29 cellular contexts compared by ENCODE assay signal in the genomic region with DNA sequence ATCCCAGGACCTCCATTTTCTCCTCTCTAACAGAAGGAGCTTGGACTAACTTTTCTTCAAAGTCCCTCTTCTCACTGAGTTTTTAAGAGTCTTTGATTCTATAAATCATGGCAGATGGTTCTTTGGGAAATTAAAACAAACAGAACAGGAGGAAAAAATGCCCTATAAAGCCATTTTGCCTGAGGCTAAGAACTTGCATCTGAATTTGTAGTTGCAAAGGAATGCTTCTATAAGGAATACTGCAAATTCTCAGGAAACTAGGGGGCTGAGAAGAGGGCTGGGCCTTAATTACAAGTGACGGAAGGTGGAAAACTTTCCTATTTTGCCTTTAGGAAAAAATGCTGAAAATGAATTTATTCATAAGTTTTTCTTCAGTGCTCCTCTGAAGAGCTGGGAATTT.
DNase-seq lines count a peak whose midpoint lies in the region; ATAC-seq, FAIRE-seq and TF ChIP-seq lines count a peak whose summit lies in the region.
"Had no signal": no experiment of that assay in that cellular context is flagged by ENCODE, and none has a peak within 500 bp of the region (broad histone marks: within the 10 kb centered on the region; RNA-seq: fewer than 3 reads in every experiment).

No MANE protein-coding gene starts in this region.

- H3K4me1 Mint-ChIP-seq in HFFc6 (ENCODE audit: low read depth) = peaks cover 59% of the 10 kb centered on the region
- H3K4me1 Mint-ChIP-seq: B cell; CD14-positive monocyte; CD8-positive, alpha-beta memory T cell had no signal

- dilution Hi-C loops in keratinocyte (cut with MboI; ENCODE audit: extremely low pct_ligation_motif_present, low sequenced_read_pairs) = no loop called here

- FAIRE-seq in keratinocyte (lab: Jason Lieb, UNC) = peak; percentile 5
- FAIRE-seq: HepG2, K562 had no signal

- no peaks in the 10 kb centered on the region for H3K79me2 ChIP-seq in keratinocyte (ENCODE audit: control insufficient read depth, insufficient read depth, low read length)

- no peaks in the 10 kb centered on the region for H3K9me3 ChIP-seq in adipocyte (ENCODE audit: control insufficient read depth, low read length)
- no peaks in the 10 kb centered on the region for H3K9me3 ChIP-seq in keratinocyte (ENCODE audit: control insufficient read depth, low read depth, low read length)
- H3K9me3 ChIP-seq in aorta (ENCODE audit: control insufficient read depth, low read length) = no peaks in the 10 kb centered on the region
- H3K9me3 ChIP-seq: SJSA1 had no signal

- peak; percentile 78 for DNase-seq in HFFc6
- peak; percentile 87 for DNase-seq in adipocyte (ENCODE audit: low read depth)
- DNase-seq in keratinocyte (ENCODE audit: low read depth, low spot score) = no peak
- no peak for DNase-seq in midbrain (lab: John Stamatoyannopoulos, UW)
- DNase-seq in NCI-H1105 (lab: John Stamatoyannopoulos, UW) = no peak
- DNase-seq in aorta = no peak
- DNase-seq: Calu3; CD8-positive, alpha-beta memory T cell; DMS79 treated with DMSO at 0.1 percent for 48 hours; Kasumi-1; MV-4-11; NCI-H1105 treated with DMSO at 0.1 percent for 48 hours; NCI-H146; NCI-H1930; NCI-H2107; NCI-H446; NCI-H524 treated with DMSO at 0.1 percent for 48 hours; NCI-H774; NK-92 treated with Interleukin-12 subunit alpha and Interleukin-12 subunit beta, amount 100 ng/mL, for 24 hours; PC-9; Right ventricle myocardium superior; RPMI8226 had no signal

- TF ChIP-seq CTCF in HFFc6 (IDR thresholded peaks at IDR 0.05) (no peak), keratinocyte (optimal IDR thresholded peaks at IDR 0.05 in 1 of 3, IDR thresholded peaks at IDR 0.05 in 1 of 3, conservative IDR thresholded peaks at IDR 0.05 in 1 of 3; ENCODE audit: extremely low read depth in 1 of 3, insufficient read depth in 2 of 3, low read length in 3 of 3) (no peak)

- H3K9ac ChIP-seq in adipocyte (ENCODE audit: low read length) = no peak overlapping the region
- H3K9ac ChIP-seq in keratinocyte (ENCODE audit: control insufficient read depth, extremely low read depth, insufficient read depth, low read length) = no peak overlapping the region

- peak overlapping the region; percentile 7 for H3K4me3 Mint-ChIP-seq in HFFc6
- H3K4me3 Mint-ChIP-seq: B cell; CD14-positive monocyte; CD8-positive, alpha-beta memory T cell had no signal

- H3K27me3 ChIP-seq in adipocyte (replicated peaks; ENCODE audit: control insufficient read depth, insufficient read depth, low read length) = no peaks in the 10 kb centered on the region
- H3K27me3 ChIP-seq in keratinocyte (ENCODE audit: control insufficient read depth, extremely low read depth, insufficient read depth, low read length) = no peaks in the 10 kb centered on the region
- H3K27me3 ChIP-seq in aorta (ENCODE audit: control insufficient read depth in 1 of 2, insufficient read depth in 2 of 2, low read length in 1 of 2) = no peaks in the 10 kb centered on the region
- H3K27me3 ChIP-seq: SJSA1 had no signal

- 95 to 96% methylated on average over 1 of the region's 1 CpG for WGBS in aorta, 2 donors

- peaks cover 2% of the 10 kb centered on the region; the same call in 1 of the 2 replicates for H3K27me3 Mint-ChIP-seq in HFFc6 (ENCODE audit: insufficient read depth)

- no peaks in the 10 kb centered on the region for H4K20me1 ChIP-seq in keratinocyte (ENCODE audit: control insufficient read depth, extremely low read depth, insufficient read depth, low read length)

- peaks cover 24% of the 10 kb centered on the region for H3K36me3 ChIP-seq in adipocyte (ENCODE audit: control insufficient read depth, insufficient read depth, low read length, severe bottlenecking)
- H3K36me3 ChIP-seq in keratinocyte (ENCODE audit: control insufficient read depth in 2 of 2, extremely low read depth in 1 of 2, insufficient read depth in 2 of 2, low read length in 2 of 2) = peaks cover 3 to 9% of the 10 kb centered on the region in 2 experiments
- peaks cover 0 to 1% of the 10 kb centered on the region in 2 donors for H3K36me3 ChIP-seq in aorta (ENCODE audit: control insufficient read depth in 1 of 2, insufficient read depth in 2 of 2, low read length in 1 of 2)
- H3K36me3 ChIP-seq: SJSA1 had no signal

- no peak for ATAC-seq in HG02840 (IDR thresholded peaks at IDR 0.05; ENCODE audit: low FRiP score, unreplicated experiment)
- ATAC-seq in aorta (ENCODE audit: low FRiP score) = no peak
- ATAC-seq: HCT116, HepG2, K562 had no signal

- H3K27ac Mint-ChIP-seq in HFFc6 = peak overlapping the region; percentile 1; the same call in 1 of the 2 replicates
- H3K27ac Mint-ChIP-seq: B cell; CD8-positive, alpha-beta memory T cell had no signal

- peaks cover 27% of the 10 kb centered on the region for H3K36me3 Mint-ChIP-seq in HFFc6 (ENCODE audit: low read depth)
- H3K36me3 Mint-ChIP-seq: CD14-positive monocyte; CD8-positive, alpha-beta memory T cell had no signal

- H3K27ac ChIP-seq in keratinocyte (ENCODE audit: control insufficient read depth, insufficient read depth, low read length) = no peak overlapping the region
- H3K27ac ChIP-seq in aorta (ENCODE audit: low read depth in 1 of 2, low read length in 2 of 2) = no peak overlapping the region
- H3K27ac ChIP-seq: PC-9, SJSA1 had no signal

- H3K4me3 ChIP-seq in adipocyte (ENCODE audit: low read length) (no peak overlapping the region), keratinocyte (ENCODE audit: control insufficient read depth in 2 of 3, extremely low read depth in 1 of 3, insufficient read depth in 2 of 3, low read depth in 1 of 3, low read length in 3 of 3) (no peak overlapping the region), aorta (ENCODE audit: low read length in 2 of 2) (no peak overlapping the region)
- H3K4me3 ChIP-seq: K562, PC-9, SJSA1 had no signal

- no peaks in the 10 kb centered on the region for H3K9me1 ChIP-seq in keratinocyte (ENCODE audit: control insufficient read depth, extremely low read depth, insufficient read depth, low read length)

- no peak overlapping the region for H3K4me2 ChIP-seq in keratinocyte (ENCODE audit: control insufficient read depth, extremely low read depth, insufficient read depth, low read depth, low read length)
- H3K4me2 ChIP-seq: PC-9 had no signal

- intact Hi-C loops in aorta (cut with DNase I) = no loop called here

- no peak overlapping the region for H2AFZ ChIP-seq in keratinocyte (ENCODE audit: control insufficient read depth, low read length)
- H2AFZ ChIP-seq: PC-9 had no signal

- H3K9me3 Mint-ChIP-seq in HFFc6 = no peaks in the 10 kb centered on the region
- H3K9me3 Mint-ChIP-seq: CD8-positive, alpha-beta memory T cell had no signal

- H3K4me1 ChIP-seq in adipocyte (ENCODE audit: control insufficient read depth, insufficient read depth, low read length) = no peaks in the 10 kb centered on the region
- H3K4me1 ChIP-seq in keratinocyte (ENCODE audit: control insufficient read depth, extremely low read depth, insufficient read depth, low read length) = peaks cover 6% of the 10 kb centered on the region
- H3K4me1 ChIP-seq in aorta (ENCODE audit: control insufficient read depth in 1 of 2, insufficient read depth in 2 of 2, low read length in 2 of 2) = no peaks in the 10 kb centered on the region
- H3K4me1 ChIP-seq: SJSA1 had no signal

Comparison
In these comparisons a context has a peak if more than half of its experiments do, and no peak if none do; other contexts are left out.
1. DNase-seq: peak in HFFc6 (single experiment) and adipocyte (single experiment); none in keratinocyte (single experiment), midbrain (single experiment), NCI-H1105 (single experiment) and aorta (0 of 2).